ENCODE assay signal across 9 cellular contexts in genomic region chr2:66581461-66582363, GRCh38.
DNase-seq lines count a peak whose midpoint lies in the region; ATAC-seq and TF ChIP-seq lines count a peak whose summit lies in the region.
"Had no signal": no experiment of that assay in that cellular context is flagged by ENCODE, and none has a peak within 500 bp of the region (broad histone marks: within the 10 kb centered on the region; RNA-seq: fewer than 3 reads in every experiment).

No MANE protein-coding gene starts in this region.

- H3K27me3 ChIP-seq in BLaER1 (peaks cover 85% of the 10 kb centered on the region), adipocyte (replicated peaks; ENCODE audit: control insufficient read depth, insufficient read depth, low read length) (peaks cover 9% of the 10 kb centered on the region), rectal smooth muscle tissue (ENCODE audit: control insufficient read depth, insufficient read depth, low read length) (peaks cover 19% of the 10 kb centered on the region)

- no peaks in the 10 kb centered on the region for H3K9me2 ChIP-seq in OCI-LY7 (ENCODE audit: insufficient read depth, low read length)

- H3K27ac Mint-ChIP-seq in T-helper 17 cell = no peak overlapping the region

- intact Hi-C loops in OCI-LY7 (cut with micrococcal nuclease; ENCODE audit: unreplicated experiment) = no loop called here

- POLR2A ChIA-PET in OCI-LY7 (lab: Charles Lee) = no interaction called here

- H2AFZ ChIP-seq in OCI-LY7 (ENCODE audit: low read length) = no peak overlapping the region

- no peak overlapping the region for H3K4me3 Mint-ChIP-seq in T-helper 17 cell

- H3K4me1 Mint-ChIP-seq in T-helper 17 cell = peaks cover 2% of the 10 kb centered on the region

- DNase-seq in adipocyte (ENCODE audit: low read depth) = peak; percentile 15
- no peak for DNase-seq in T-helper 17 cell
- no peak for DNase-seq in OCI-LY7 (ENCODE audit: low spot score)
- DNase-seq: activated effector memory CD4-positive, alpha-beta T cell treated with anti-CD3 and anti-CD28 coated beads, Interleukin-2, amount 50 U/mL, for 16 hours had no signal

- H3K27ac ChIP-seq in BLaER1 (no peak overlapping the region), rectal smooth muscle tissue (ENCODE audit: low read depth, low read length) (peak overlapping the region; percentile 99), OCI-LY7 (ENCODE audit: low read depth, low read length, poor library complexity, severe bottlenecking) (no peak overlapping the region)

- peaks cover 36% of the 10 kb centered on the region for H3K27me3 Mint-ChIP-seq in T-helper 17 cell

- H3K9ac ChIP-seq in BLaER1 (no peak overlapping the region), adipocyte (ENCODE audit: low read length) (peak overlapping the region; percentile 71), rectal smooth muscle tissue (ENCODE audit: low read length) (peak overlapping the region; percentile 80)

- H3K79me2 ChIP-seq in OCI-LY7 (ENCODE audit: insufficient read depth, low read depth, low read length) = no peaks in the 10 kb centered on the region

- H3K4me1 ChIP-seq in BLaER1 (no peaks in the 10 kb centered on the region), adipocyte (ENCODE audit: control insufficient read depth, insufficient read depth, low read length) (peaks cover 20% of the 10 kb centered on the region), rectal smooth muscle tissue (ENCODE audit: control insufficient read depth, insufficient read depth, low read length) (peaks cover 12% of the 10 kb centered on the region), OCI-LY7 (ENCODE audit: insufficient read depth, low read length, poor library complexity, severe bottlenecking) (no peaks in the 10 kb centered on the region)

- H3K4me3 ChIP-seq in BLaER1 (peak overlapping the region; percentile 26; the same call in 1 of the 2 replicates), adipocyte (ENCODE audit: low read length) (peak overlapping the region; percentile 82), iPS-11a (ENCODE audit: low read depth, low read length) (peak overlapping the region; percentile 24), rectal smooth muscle tissue (ENCODE audit: low read length) (peak overlapping the region; percentile 65), OCI-LY7 (ENCODE audit: low read depth, low read length, poor library complexity, severe bottlenecking) (no peak overlapping the region)

- H3K4me2 ChIP-seq in BLaER1 (no peak overlapping the region), OCI-LY7 (ENCODE audit: low read length) (no peak overlapping the region)

- CTCF ChIA-PET in OCI-LY7 (lab: Charles Lee; ENCODE audit: unreplicated experiment) = no interaction called here

- no peak for TF ChIP-seq CTCF in OCI-LY7 (conservative IDR thresholded peaks at IDR 0.05; ENCODE audit: low read length)

- H3K9me3 ChIP-seq in BLaER1 (peaks cover 38% of the 10 kb centered on the region), adipocyte (ENCODE audit: control insufficient read depth, low read length) (no peaks in the 10 kb centered on the region), T-helper 17 cell (ENCODE audit: control insufficient read depth, low read length, poor library complexity, severe bottlenecking) (no peaks in the 10 kb centered on the region), OCI-LY7 (ENCODE audit: low read length) (no peaks in the 10 kb centered on the region)

- H3K36me3 ChIP-seq in BLaER1 (no peaks in the 10 kb centered on the region), adipocyte (ENCODE audit: control insufficient read depth, insufficient read depth, low read length, severe bottlenecking) (no peaks in the 10 kb centered on the region), rectal smooth muscle tissue (ENCODE audit: control insufficient read depth, insufficient read depth, low read length) (no peaks in the 10 kb centered on the region), OCI-LY7 (ENCODE audit: insufficient read depth, low read length) (no peaks in the 10 kb centered on the region)

- peaks cover 49% of the 10 kb centered on the region for H4K20me1 ChIP-seq in BLaER1
- no peaks in the 10 kb centered on the region for H4K20me1 ChIP-seq in OCI-LY7 (ENCODE audit: insufficient read depth, low read length)

- no TSS peak for BruUV-seq in OCI-LY7 (replicated peaks; lab: Mats Ljungman, UMichigan)

- ATAC-seq in T-helper 17 cell = no peak
- ATAC-seq in HG03442 (IDR thresholded peaks at IDR 0.05; ENCODE audit: unreplicated experiment) = no peak
- ATAC-seq in GM21381 (IDR thresholded peaks at IDR 0.05; ENCODE audit: unreplicated experiment) = no peak

- no peaks in the 10 kb centered on the region for H3K36me3 Mint-ChIP-seq in T-helper 17 cell (ENCODE audit: low read depth)
